ENCODE assay signal across 24 cellular contexts in genomic region chrX:14083783-14084182, GRCh38.
"Had no signal": no experiment of that assay in that cellular context is flagged by ENCODE, and none has a peak within 500 bp of the region (broad histone marks: within the 10 kb centered on the region; RNA-seq: fewer than 3 reads in every experiment).

No MANE protein-coding gene starts in this region.

- FAIRE-seq: small intestine, urothelium cell line had no signal

- DNase-seq: nephron progenitor cell; nucleus accumbens; pancreas; psoas muscle; right cardiac atrium; right lobe of liver; sigmoid colon; small intestine; stimulated activated CD4-positive, alpha-beta T cell treated with anti-CD3 and anti-CD28 coated beads, Interleukin-15, amount 100 ng/mL, for 24 hours; stimulated activated CD4-positive, alpha-beta T cell treated with anti-CD3 and anti-CD28 coated beads, Interleukin-2, amount 100 ng/mL, for 24 hours; stimulated activated CD4-positive, alpha-beta T cell treated with anti-CD3 and anti-CD28 coated beads, Interleukin-2, amount 100 ng/mL, for 48 hours; stimulated activated CD4-positive, alpha-beta T cell treated with anti-CD3 and anti-CD28 coated beads, Interleukin-4, amount 100 ng/mL, for 24 hours; stimulated activated naive B cell treated with anti-CD40 and anti-IgM and Interleukin-4, amounts not matched to agents 10 μg/mL and 1 μg/mL and 100 μg/mL, for 72 hours; stimulated activated naive CD4-positive, alpha-beta T cell treated with Interleukin-2 at 50 U/mL for 16 hours; stomach; thyroid gland; upper lobe of left lung had no signal

- H3K4me3 ChIP-seq: pancreas, psoas muscle, right lobe of liver, sigmoid colon, stomach, thoracic aorta, thyroid gland, tibial nerve, upper lobe of left lung, vagina had no signal

- H3K9me3 ChIP-seq: neutrophil, pancreas, psoas muscle, right lobe of liver, sigmoid colon, stomach, thoracic aorta, thyroid gland, tibial nerve, upper lobe of left lung, vagina had no signal

- H3K27ac ChIP-seq: neutrophil, pancreas, psoas muscle, right lobe of liver, sigmoid colon, stomach, thoracic aorta, thyroid gland, tibial nerve, upper lobe of left lung, vagina had no signal

- H3K4me1 ChIP-seq: pancreas, psoas muscle, right lobe of liver, sigmoid colon, stomach, thyroid gland, tibial nerve, upper lobe of left lung, vagina had no signal

- H3K36me3 ChIP-seq: neutrophil, pancreas, right lobe of liver, sigmoid colon, stomach, thoracic aorta, thyroid gland, tibial nerve, upper lobe of left lung, vagina had no signal

- ATAC-seq: natural killer cell treated with Interleukin-12 subunit alpha and Interleukin-12 subunit beta and Interleukin-15 and Interleukin-18, amount 100 ng/mL, for 72 hours; pancreas; psoas muscle; right cardiac atrium; right lobe of liver; stimulated activated effector memory CD8-positive, alpha-beta T cell treated with anti-CD3 and anti-CD28 coated beads, Interleukin-12 subunit alpha, Interleukin-12 subunit beta, amount 100 ng/mL, for 72 hours; stimulated activated naive B cell treated with anti-CD40 and anti-IgM and Interleukin-4, amounts not matched to agents 10 μg/mL and 1 μg/mL and 100 μg/mL, for 72 hours had no signal
